19 cellular contexts compared by ENCODE assay signal in the genomic region with DNA sequence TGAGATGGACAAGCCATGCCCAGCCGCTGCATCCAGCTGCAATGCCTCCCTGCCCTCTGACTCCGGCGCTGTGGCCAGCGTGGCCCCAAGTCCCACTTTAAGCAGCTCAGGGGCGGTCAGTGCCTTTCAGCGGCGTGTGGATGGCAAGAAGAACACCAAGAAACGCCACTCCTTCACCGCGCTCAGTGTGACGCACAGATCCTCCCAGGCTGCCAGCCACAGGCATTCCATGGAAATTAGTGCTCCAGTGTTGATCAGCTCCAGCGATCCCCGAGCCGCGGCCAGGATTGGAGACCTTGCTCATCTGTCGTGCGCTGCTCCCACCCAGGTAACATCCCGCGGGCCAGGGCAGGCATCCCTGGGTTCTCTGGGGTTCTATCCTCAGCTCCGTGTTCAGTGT.
"Had no signal": no experiment of that assay in that cellular context is flagged by ENCODE, and none has a peak within 500 bp of the region (broad histone marks: within the 10 kb centered on the region; RNA-seq: fewer than 3 reads in every experiment).

No MANE protein-coding gene starts in this region.

- H3K27me3 ChIP-seq: esophagus squamous epithelium, heart right ventricle, ovary, tibial artery had no signal

- H3K4me3 ChIP-seq: esophagus squamous epithelium, heart right ventricle, lung, ovary, tibial artery had no signal

- H3K4me3 Mint-ChIP-seq: activated CD4-positive, alpha-beta T cell treated with anti-CD3 and anti-CD28 coated beads, Interleukin-2, amount 10 ng/mL, durations not matched to agents 24 days and 14 days; activated CD8-positive, alpha-beta T cell treated with anti-CD3 and anti-CD28 coated beads for 36 hours; endodermal cell; naive thymus-derived CD4-positive, alpha-beta T cell; stimulated activated naive CD8-positive, alpha-beta T cell treated with anti-CD3 and anti-CD28 coated beads, Interleukin-15, Interleukin-2, amounts not matched to agents 100 ng/mL and 50 ng/mL, for 24 hours; T-helper 1 cell treated with Interleukin-12 subunit alpha and Interleukin-12 subunit beta and Interleukin-4 antibody, amounts not matched to agents 30 μg/mL and 1 μg/mL, for 36 hours had no signal

- H3K27me3 Mint-ChIP-seq: activated CD8-positive, alpha-beta T cell treated with anti-CD3 and anti-CD28 coated beads for 36 hours; stimulated activated naive CD8-positive, alpha-beta T cell treated with anti-CD3 and anti-CD28 coated beads, Interleukin-15, Interleukin-2, amounts not matched to agents 100 ng/mL and 50 ng/mL, for 24 hours had no signal

- DNase-seq: activated CD4-positive, alpha-beta T cell treated with anti-CD3 and anti-CD28 coated beads, Interleukin-2, amount 10 ng/mL, durations not matched to agents 24 days and 14 days; activated CD4-positive, CD25-positive, alpha-beta regulatory T cell; activated CD8-positive, alpha-beta T cell treated with anti-CD3 and anti-CD28 coated beads for 36 hours; activated gamma-delta T cell treated with Interleukin-2 at 50 U/mL for 16 hours; aorta; cortex of kidney; endodermal cell; esophagus squamous epithelium; heart right ventricle; naive thymus-derived CD4-positive, alpha-beta T cell; ovary; right cardiac atrium; stimulated activated CD4-positive, alpha-beta T cell treated with anti-CD3 and anti-CD28 coated beads, Interleukin-4, amount 100 ng/mL, for 4 hours; substantia nigra; tibial artery had no signal

- H3K27ac ChIP-seq: esophagus squamous epithelium, heart right ventricle, ovary had no signal

- H3K36me3 Mint-ChIP-seq: activated naive CD4-positive, alpha-beta T cell treated with anti-CD3 and anti-CD28 coated beads, Interleukin-2, amount 50 U/mL, for 72 hours had no signal

- H3K9me3 ChIP-seq: esophagus squamous epithelium, heart right ventricle, ovary, tibial artery had no signal

- H3K4me1 Mint-ChIP-seq: endodermal cell had no signal

- H3K27ac Mint-ChIP-seq: activated CD4-positive, alpha-beta T cell treated with anti-CD3 and anti-CD28 coated beads, Interleukin-2, amount 10 ng/mL, durations not matched to agents 24 days and 14 days; activated CD8-positive, alpha-beta T cell treated with anti-CD3 and anti-CD28 coated beads for 36 hours; activated naive CD4-positive, alpha-beta T cell treated with anti-CD3 and anti-CD28 coated beads, Interleukin-2, amount 50 U/mL, for 72 hours; endodermal cell; naive thymus-derived CD4-positive, alpha-beta T cell; stimulated activated naive CD8-positive, alpha-beta T cell treated with anti-CD3 and anti-CD28 coated beads, Interleukin-15, Interleukin-2, amounts not matched to agents 100 ng/mL and 50 ng/mL, for 24 hours; T-helper 1 cell treated with Interleukin-12 subunit alpha and Interleukin-12 subunit beta and Interleukin-4 antibody, amounts not matched to agents 30 μg/mL and 1 μg/mL, for 36 hours had no signal

- H3K9me3 Mint-ChIP-seq: activated CD4-positive, alpha-beta T cell treated with anti-CD3 and anti-CD28 coated beads, Interleukin-2, amount 10 ng/mL, durations not matched to agents 24 days and 14 days; activated CD8-positive, alpha-beta T cell treated with anti-CD3 and anti-CD28 coated beads for 36 hours; activated naive CD4-positive, alpha-beta T cell treated with anti-CD3 and anti-CD28 coated beads, Interleukin-2, amount 50 U/mL, for 72 hours; endodermal cell; naive thymus-derived CD4-positive, alpha-beta T cell; stimulated activated naive CD8-positive, alpha-beta T cell treated with anti-CD3 and anti-CD28 coated beads, Interleukin-15, Interleukin-2, amounts not matched to agents 100 ng/mL and 50 ng/mL, for 24 hours; T-helper 1 cell treated with Interleukin-12 subunit alpha and Interleukin-12 subunit beta and Interleukin-4 antibody, amounts not matched to agents 30 μg/mL and 1 μg/mL, for 36 hours had no signal

- H3K36me3 ChIP-seq: esophagus squamous epithelium, ovary had no signal
